In genomic region chr2:56522605-56523089, GRCh38 we compare ENCODE assay signal across 12 cellular contexts.
A peak's percentile ranks its signal among the peaks of the same experiment; 100 is the strongest.
DNase-seq lines count a peak whose midpoint lies in the region; ATAC-seq and TF ChIP-seq lines count a peak whose summit lies in the region.
"Had no signal": no experiment of that assay in that cellular context is flagged by ENCODE, and none has a peak within 500 bp of the region (broad histone marks: within the 10 kb centered on the region; RNA-seq: fewer than 3 reads in every experiment).

No MANE protein-coding gene starts in this region.

- no peak for TF ChIP-seq CTCF in astrocyte of the spinal cord (IDR thresholded peaks at IDR 0.05; ENCODE audit: low read depth, low read length)
- TF ChIP-seq CTCF in GM10266 (IDR thresholded peaks at IDR 0.05; ENCODE audit: control insufficient read depth, insufficient read depth, low read depth, missing control alignments) = no peak

- in situ Hi-C loops in Caki2 (cut with HindIII; ENCODE audit: low pct_unique_long_range_greater_than_20kb, low sequenced_read_pairs) (no loop called here), astrocyte of the spinal cord (cut with HindIII; ENCODE audit: low sequenced_read_pairs) (no loop called here)

- DNase-seq in Caki2 (ENCODE audit: low read depth) (peak; percentile 37), NCI-H1436 treated with DMSO at 0.1 percent for 48 hours (lab: John Stamatoyannopoulos, UW) (peak; percentile 20), astrocyte of the spinal cord (ENCODE audit: low read depth, low spot score) (peak; percentile 42), left lobe of liver (ENCODE audit: low spot score) (peak; percentile 82), GM10266 (ENCODE audit: extremely low spot score) (no peak), germinal center (ENCODE audit: low spot score) (no peak), foreskin melanocyte (no peak)
- DNase-seq: activated naive CD8-positive, alpha-beta T cell treated with anti-CD3 and anti-CD28 coated beads, Interleukin-2, amount 50 U/mL, for 24 hours; CD4-positive, alpha-beta T cell; NCI-H226; transverse colon had no signal

- ATAC-seq in left lobe of liver (peak; percentile 97), HG03175 (IDR thresholded peaks at IDR 0.05; ENCODE audit: unreplicated experiment) (no peak)
- ATAC-seq: activated naive CD8-positive, alpha-beta T cell treated with anti-CD3 and anti-CD28 coated beads, Interleukin-2, amount 50 U/mL, for 24 hours had no signal

- no peak overlapping the region for H3K4me3 ChIP-seq in astrocyte of the spinal cord (ENCODE audit: low read depth, low read length)
- H3K4me3 ChIP-seq: transverse colon had no signal

Comparison
In these comparisons a context has a peak if more than half of its experiments do, and no peak if none do; other contexts are left out.
1. DNase-seq: peak in Caki2 (single experiment), NCI-H1436 treated with DMSO at 0.1 percent for 48 hours (single experiment), astrocyte of the spinal cord (single experiment) and left lobe of liver (single experiment); none in GM10266 (single experiment), germinal center (single experiment) and foreskin melanocyte (single experiment).